In genomic region chr2:113376935-113377445, GRCh38 we compare ENCODE assay signal across 11 cellular contexts.
A peak's percentile ranks its signal among the peaks of the same experiment; 100 is the strongest.
DNase-seq lines count a peak whose midpoint lies in the region; ATAC-seq and TF ChIP-seq lines count a peak whose summit lies in the region.
"Had no signal": no experiment of that assay in that cellular context is flagged by ENCODE, and none has a peak within 500 bp of the region (broad histone marks: within the 10 kb centered on the region; RNA-seq: fewer than 3 reads in every experiment).

No MANE protein-coding gene starts in this region.

- no peak for TF ChIP-seq CTCF in GM10266 (IDR thresholded peaks at IDR 0.05; ENCODE audit: control insufficient read depth, insufficient read depth, low read depth, missing control alignments)
- no peak for TF ChIP-seq CTCF in esophagus muscularis mucosa (IDR thresholded peaks at IDR 0.05)

- DNase-seq in GM10266 (ENCODE audit: extremely low spot score) (peak; percentile 15), esophagus muscularis mucosa (ENCODE audit: extremely low spot score) (peak; percentile 86), NCI-H1417 (lab: John Stamatoyannopoulos, UW) (no peak), NCI-H526 (lab: John Stamatoyannopoulos, UW) (no peak), NCI-H510A (lab: John Stamatoyannopoulos, UW) (no peak), D341Med (ENCODE audit: low spot score) (no peak)
- DNase-seq: Calu3, NCI-H2029 treated with DMSO at 0.1 percent for 48 hours had no signal

- no peaks in the 10 kb centered on the region for H3K4me1 ChIP-seq in esophagus muscularis mucosa
- H3K4me1 ChIP-seq: vagina had no signal

- ATAC-seq in GM19452 (IDR thresholded peaks at IDR 0.05; ENCODE audit: unreplicated experiment) (peak; percentile 83), HG03095 (IDR thresholded peaks at IDR 0.05; ENCODE audit: unreplicated experiment) (peak; percentile 91)

- TF ChIP-seq POLR2A in esophagus muscularis mucosa (IDR thresholded peaks at IDR 0.05; ENCODE audit: low read depth), result no peak

- H3K27me3 ChIP-seq in esophagus muscularis mucosa, result peaks cover 0 to 3% (median 0%) of the 10 kb centered on the region in 4 donors
- H3K27me3 ChIP-seq: vagina had no signal

- peak overlapping the region in 1 of 4 donors; percentile 26 for H3K27ac ChIP-seq in esophagus muscularis mucosa (replicated peaks in 1 of 4)
- H3K27ac ChIP-seq: vagina had no signal

- intact Hi-C loops in esophagus muscularis mucosa (cut with DNase I), result no loop called here

- no peak for TF ChIP-seq EP300 in esophagus muscularis mucosa (IDR thresholded peaks at IDR 0.05)

- no peak overlapping the region for H3K4me3 ChIP-seq in esophagus muscularis mucosa
- H3K4me3 ChIP-seq: vagina had no signal

- no peaks in the 10 kb centered on the region for H3K9me3 ChIP-seq in esophagus muscularis mucosa
- H3K9me3 ChIP-seq: vagina had no signal

- no peaks in the 10 kb centered on the region for H3K36me3 ChIP-seq in esophagus muscularis mucosa
- H3K36me3 ChIP-seq: vagina had no signal

- WGBS in esophagus muscularis mucosa, result 84% methylated on average over 3 of the region's 3 CpGs

Comparison
In these comparisons a context has a peak if more than half of its experiments do, and no peak if none do; other contexts are left out.
1. DNase-seq: peak in GM10266 (single experiment) and esophagus muscularis mucosa (single experiment); none in NCI-H1417 (0 of 3), NCI-H526 (0 of 2), NCI-H510A (single experiment) and D341Med (single experiment).